Comparison of ENCODE assay signal across 15 cellular contexts in the genomic region with DNA sequence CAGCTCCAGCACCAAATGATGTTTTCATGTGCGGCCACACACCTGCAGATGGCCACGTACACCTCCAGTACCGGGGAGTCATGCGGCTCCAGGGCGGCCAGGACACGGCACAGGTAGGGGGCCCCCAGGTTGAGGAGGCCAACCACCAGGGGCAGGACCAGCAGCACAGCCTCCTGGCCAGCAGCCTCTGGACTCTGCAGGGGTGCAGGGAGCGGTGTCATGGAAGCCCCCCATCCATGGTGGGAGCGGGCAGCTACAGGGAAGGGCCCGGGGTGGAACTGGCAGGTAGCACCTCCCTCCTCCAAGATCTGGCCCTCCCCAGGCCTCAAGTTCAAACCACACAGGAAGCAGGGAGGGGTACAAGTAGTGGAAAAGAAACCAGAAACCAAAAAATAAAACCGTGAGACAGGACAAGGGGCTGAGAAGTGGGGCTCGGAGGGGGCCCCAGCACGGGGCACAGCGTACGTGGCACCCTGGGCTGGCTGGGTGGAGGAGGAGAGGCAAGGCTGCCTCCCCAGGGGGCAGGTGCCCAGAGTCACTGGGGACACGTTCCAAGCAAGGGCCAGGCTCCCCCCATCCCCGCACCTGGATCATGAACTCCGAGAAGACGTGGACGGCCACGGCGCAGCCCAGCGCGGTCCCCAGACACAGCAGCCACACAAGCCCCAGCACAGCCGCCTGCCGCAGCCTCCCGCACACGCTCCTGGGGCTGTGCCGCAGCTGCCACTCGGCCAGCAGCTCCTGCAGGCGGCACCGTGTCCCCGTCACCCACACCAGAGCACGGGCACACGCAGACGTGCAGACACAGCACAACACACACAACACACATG. TPM values are rescaled to one million over a fixed set of nuclear protein-coding genes. Genes with fewer than 3 reads are reported as not detected.
DNase-seq lines count a peak whose midpoint lies in the region; ATAC-seq, FAIRE-seq and TF ChIP-seq lines count a peak whose summit lies in the region.
"Had no signal": no experiment of that assay in that cellular context is flagged by ENCODE, and none has a peak within 500 bp of the region (broad histone marks: within the 10 kb centered on the region; RNA-seq: fewer than 3 reads in every experiment).

No MANE protein-coding gene starts in this region.

- no TSS peak for BruUV-seq in GM12878 (replicated peaks; lab: Mats Ljungman, UMichigan)

- H3K9me3 Mint-ChIP-seq in activated CD8-positive, alpha-beta memory T cell treated with anti-CD3 and anti-CD28 coated beads, Interleukin-2, amount 10 ng/mL, durations not matched to agents 7 days and 5 days (ENCODE audit: low read depth), result no peaks in the 10 kb centered on the region
- no peaks in the 10 kb centered on the region for H3K9me3 Mint-ChIP-seq in stimulated activated naive B cell treated with anti-CD40 and anti-IgM and Interleukin-4, amounts not matched to agents 10 μg/mL and 1 μg/mL and 100 μg/mL, for 72 hours
- H3K9me3 Mint-ChIP-seq: type B pancreatic cell had no signal

- peak; percentile 83 for DNase-seq in activated CD8-positive, alpha-beta memory T cell treated with anti-CD3 and anti-CD28 coated beads, Interleukin-2, amount 10 ng/mL, durations not matched to agents 7 days and 5 days
- no peak for DNase-seq in activated CD8-positive, alpha-beta memory T cell treated with anti-CD3 and anti-CD28 coated beads, Interleukin-2, amount 50 U/mL, for 4 hours
- peak; percentile 39 for DNase-seq in T follicular helper cell (ENCODE audit: low read depth)
- no peak for DNase-seq in GM12878 (ENCODE audit: low read depth, low spot score)
- no peak for DNase-seq in stimulated activated naive B cell treated with anti-CD40 and anti-IgM and Interleukin-4, amounts not matched to agents 10 μg/mL and 1 μg/mL and 100 μg/mL, for 72 hours
- DNase-seq in ascending aorta (ENCODE audit: low spot score in 2 of 2), result no peak
- no peak for DNase-seq in Ammon's horn (ENCODE audit: low spot score)
- no peak for DNase-seq in RCC 7860 (ENCODE audit: low spot score)
- DNase-seq: GDM1; NCI-H226; stimulated activated CD4-positive, alpha-beta T cell treated with anti-CD3 and anti-CD28 coated beads, Interleukin-4, amount 100 ng/mL, for 24 hours had no signal

- H2AFZ ChIP-seq in GM12878 (ENCODE audit: control insufficient read depth, low read depth, low read length), result peak overlapping the region; percentile 23; the same call in 1 of the 2 replicates

- TF ChIP-seq POLR2A in GM12878 (IDR thresholded peaks at IDR 0.05; ENCODE audit: low read depth, low read length), result peak; percentile 71

- CTCF ChIA-PET in activated CD8-positive, alpha-beta memory T cell treated with anti-CD3 and anti-CD28 coated beads, Interleukin-2, amount 10 ng/mL, durations not matched to agents 7 days and 5 days (lab: Charles Lee), result interaction anchor here (1.1 to 13.4 kb wide), 4 partner anchors 8 to 55 kb away, joined by 3 to 179 read pairs (median 10); no protein-coding TSS in a partner anchor
- CTCF ChIA-PET in GM12878 (lab: Yijun Ruan, JAX), result interaction anchor here (0.6 to 12.7 kb wide), 7 partner anchors 11 to 130 kb away, joined by 3 to 100 read pairs (median 5); no protein-coding TSS in a partner anchor

- FAIRE-seq in GM12878 (lab: Jason Lieb, UNC), result peak; percentile 74
- FAIRE-seq in RCC 7860 (lab: Jason Lieb, UNC), result no peak

- 47% methylated on average over 35 of the region's 35 CpGs for WGBS in GM12878 (ENCODE audit: insufficient coverage, insufficient replicate concordance, low lambda C conversion rate, missing lambda C conversion rate)

- SMC1A ChIA-PET in GM12878 (lab: Charles Lee; ENCODE audit: uncharacterized antibody, unreplicated experiment), result no interaction called here

- H3K27me3 ChIP-seq in GM12878 (replicated peaks in 1 of 2; ENCODE audit: control insufficient read depth in 2 of 2, insufficient read depth in 2 of 2, low read length in 1 of 2) (no peaks in the 10 kb centered on the region), ascending aorta (no peaks in the 10 kb centered on the region)

- peak overlapping the region; percentile 93 for H3K4me2 ChIP-seq in GM12878 (ENCODE audit: control insufficient read depth, insufficient read depth)

- H3K4me3 Mint-ChIP-seq in activated CD8-positive, alpha-beta memory T cell treated with anti-CD3 and anti-CD28 coated beads, Interleukin-2, amount 10 ng/mL, durations not matched to agents 7 days and 5 days, result peak overlapping the region; percentile 76
- H3K4me3 Mint-ChIP-seq in stimulated activated naive B cell treated with anti-CD40 and anti-IgM and Interleukin-4, amounts not matched to agents 10 μg/mL and 1 μg/mL and 100 μg/mL, for 72 hours, result peak overlapping the region; percentile 81 to 97
- H3K4me3 Mint-ChIP-seq: type B pancreatic cell had no signal

- H3K9me3 ChIP-seq in GM12878 (replicated peaks; ENCODE audit: control insufficient read depth, insufficient read depth, low read length), result no peaks in the 10 kb centered on the region
- no peaks in the 10 kb centered on the region for H3K9me3 ChIP-seq in ascending aorta

- no peak for TF ChIP-seq EP300 in GM12878 (IDR thresholded peaks at IDR 0.05; ENCODE audit: borderline replicate concordance in 1 of 2, control insufficient read depth in 1 of 2, low read depth in 2 of 2, low read length in 2 of 2)

- peaks cover 16 to 27% of the 10 kb centered on the region in 2 experiments for H3K36me3 ChIP-seq in GM12878 (ENCODE audit: control insufficient read depth in 2 of 2, insufficient read depth in 2 of 2, low read length in 1 of 2)
- H3K36me3 ChIP-seq in ascending aorta, result no peaks in the 10 kb centered on the region

- H3K4me1 ChIP-seq in GM12878 (ENCODE audit: control insufficient read depth, insufficient read depth, low read length) (peaks cover 53% of the 10 kb centered on the region), ascending aorta (peaks cover 0 to 6% of the 10 kb centered on the region in 2 donors)

- POLR2A ChIA-PET in GM12878 (lab: Charles Lee), result interaction anchor here (0.6 to 1.0 kb wide), 3 partner anchors 14 to 84 kb away, joined by 3 to 6 read pairs (median 3); no protein-coding TSS in a partner anchor

- peak overlapping the region; percentile 77 for H3K9ac ChIP-seq in GM12878 (ENCODE audit: control insufficient read depth, insufficient read depth, low read length)

- H3K4me3 ChIP-seq in GM12878 (peak overlapping the region; percentile 70), ascending aorta (no peak overlapping the region)

- no peak for TF ChIP-seq RAD21 in GM12878 (IDR thresholded peaks at IDR 0.05; ENCODE audit: insufficient read depth, low read depth, low read length)

- no peaks in the 10 kb centered on the region for H4K20me1 ChIP-seq in GM12878 (ENCODE audit: control insufficient read depth, insufficient read depth)

- in situ Hi-C loops in GM12878 (cut with MboI), result no loop called here

- no peaks in the 10 kb centered on the region for H3K27me3 Mint-ChIP-seq in activated CD8-positive, alpha-beta memory T cell treated with anti-CD3 and anti-CD28 coated beads, Interleukin-2, amount 10 ng/mL, durations not matched to agents 7 days and 5 days
- H3K27me3 Mint-ChIP-seq in stimulated activated naive B cell treated with anti-CD40 and anti-IgM and Interleukin-4, amounts not matched to agents 10 μg/mL and 1 μg/mL and 100 μg/mL, for 72 hours, result no peaks in the 10 kb centered on the region
- H3K27me3 Mint-ChIP-seq: type B pancreatic cell had no signal

- RAD21 ChIA-PET in GM12878 (lab: Charles Lee; ENCODE audit: unreplicated experiment), result interaction anchor here (0.8 to 1.8 kb wide), 4 partner anchors 9 to 130 kb away, joined by 3 to 5 read pairs (median 4); partner anchors contain the start of gene TMC8

- peaks cover 49% of the 10 kb centered on the region for H3K36me3 Mint-ChIP-seq in activated CD8-positive, alpha-beta memory T cell treated with anti-CD3 and anti-CD28 coated beads, Interleukin-2, amount 10 ng/mL, durations not matched to agents 7 days and 5 days
- H3K36me3 Mint-ChIP-seq in stimulated activated naive B cell treated with anti-CD40 and anti-IgM and Interleukin-4, amounts not matched to agents 10 μg/mL and 1 μg/mL and 100 μg/mL, for 72 hours, result peaks cover 72 to 80% of the 10 kb centered on the region in 2 donors

- H3K4me1 Mint-ChIP-seq in activated CD8-positive, alpha-beta memory T cell treated with anti-CD3 and anti-CD28 coated beads, Interleukin-2, amount 10 ng/mL, durations not matched to agents 7 days and 5 days, result peaks cover 56% of the 10 kb centered on the region
- peaks cover 58 to 84% of the 10 kb centered on the region in 2 donors for H3K4me1 Mint-ChIP-seq in stimulated activated naive B cell treated with anti-CD40 and anti-IgM and Interleukin-4, amounts not matched to agents 10 μg/mL and 1 μg/mL and 100 μg/mL, for 72 hours

- intact Hi-C loops in GM12878 (cut with micrococcal nuclease; ENCODE audit: unreplicated experiment), result no loop called here
- intact Hi-C loops in ascending aorta (cut with DNase I), result no loop called here

- H3K79me2 ChIP-seq in GM12878 (ENCODE audit: control insufficient read depth, insufficient read depth, low read length), result peaks cover 55% of the 10 kb centered on the region

- TF ChIP-seq CTCF in GM12878 (IDR thresholded peaks at IDR 0.05 in 2 of 3, conservative IDR thresholded peaks at IDR 0.05 in 1 of 3; ENCODE audit: control insufficient read depth in 2 of 3, extremely low read depth in 1 of 3, insufficient read depth in 1 of 3, low read depth in 3 of 3, low read length in 3 of 3) (peak in 1 of 3 experiments; percentile 39; a peak in 1 of 6 replicates), ascending aorta (IDR thresholded peaks at IDR 0.05) (no peak)

- H3K27ac ChIP-seq in GM12878 (ENCODE audit: control insufficient read depth, insufficient read depth) (peak overlapping the region; percentile 85), ascending aorta (no peak overlapping the region)

- H3K27ac Mint-ChIP-seq in activated CD8-positive, alpha-beta memory T cell treated with anti-CD3 and anti-CD28 coated beads, Interleukin-2, amount 10 ng/mL, durations not matched to agents 7 days and 5 days, result peak overlapping the region; percentile 93
- H3K27ac Mint-ChIP-seq in stimulated activated naive B cell treated with anti-CD40 and anti-IgM and Interleukin-4, amounts not matched to agents 10 μg/mL and 1 μg/mL and 100 μg/mL, for 72 hours, result peak overlapping the region; percentile 98
- H3K27ac Mint-ChIP-seq: type B pancreatic cell had no signal

- peak; percentile 63 for ATAC-seq in activated CD8-positive, alpha-beta memory T cell treated with anti-CD3 and anti-CD28 coated beads, Interleukin-2, amount 10 ng/mL, durations not matched to agents 7 days and 5 days
- ATAC-seq in GM12878, result peak; percentile 14
- ATAC-seq in stimulated activated naive B cell treated with anti-CD40 and anti-IgM and Interleukin-4, amounts not matched to agents 10 μg/mL and 1 μg/mL and 100 μg/mL, for 72 hours (replicated peaks), result no peak

RNA-seq across cellular contexts. Expression of gene TMC6, which starts 7.4 kb away (rescaled TPM):
- total RNA-seq in activated CD8-positive, alpha-beta memory T cell treated with anti-CD3 and anti-CD28 coated beads, Interleukin-2, amount 10 ng/mL, durations not matched to agents 7 days and 5 days, result 100 to 1,000 TPM; 347 to 431 TPM
- total RNA-seq in GM12878 (2013; cell fraction: nucleolus; rRNA removed), result 479 and 553 TPM in 2 replicates
- total RNA-seq in GM12878 (2014; rRNA removed) (104 and 117 TPM in 2 replicates), GM12878 (2014; rRNA removed; fragmentation: Illumina TruSeq; extraction: Trizol) (34.2 and 39.1 TPM in 2 replicates), GM12878 (2021) (206 and 232 TPM in 2 replicates), ascending aorta (173 TPM)
- 47.5 TPM for polyA plus RNA-seq in GM12878 (2011; ENCODE audit: low read depth)
- polyA plus RNA-seq in GM12878 (2011; rRNA removed) (25.6 and 38.0 TPM in 2 replicates), GM12878 (2014; fragmentation: Illumina TruSeq; extraction: Trizol) (2.0 and 20.0 TPM in 2 replicates), GM12878 (2014; fragmentation: Nextera tagmentation; extraction: Ambion mirVana) (10 to 100 TPM in 1 of 2 experiments, 1 to 10 TPM in 1; 1.9 to 11.5 TPM), GM12878 (2014; rRNA removed) (136 and 153 TPM in 2 replicates), GM12878 (2016; fragmentation: Nextera tagmentation; extraction: Ambion mirVana) (10 to 100 TPM; 82.0 to 94.4 TPM)
- polyA plus RNA-seq in GM12878 (2011; cell fraction: cytosol; rRNA removed), result 39.0 and 65.3 TPM in 2 replicates
- polyA plus RNA-seq in GM12878 (2011; cell fraction: nucleus; rRNA removed), result 658 and 780 TPM in 2 replicates
- 192 and 207 TPM in 2 replicates for polyA plus RNA-seq in GM12878 (2012)
- 24.9 and 76.7 TPM in 2 replicates for polyA minus RNA-seq in GM12878 (2011; rRNA and poly(A)+ RNA removed)
- polyA minus RNA-seq in GM12878 (2011; cell fraction: cytosol; rRNA and poly(A)+ RNA removed), result 38.3 and 48.8 TPM in 2 replicates
- polyA minus RNA-seq in GM12878 (2011; cell fraction: nucleus; rRNA and poly(A)+ RNA removed), result 152 and 216 TPM in 2 replicates

RNA-seq across cellular contexts. Expression of gene TMC8, which starts 9.4 kb away (rescaled TPM):
- total RNA-seq in activated CD8-positive, alpha-beta memory T cell treated with anti-CD3 and anti-CD28 coated beads, Interleukin-2, amount 10 ng/mL, durations not matched to agents 7 days and 5 days, result 100 to 1,000 TPM; 251 to 292 TPM
- 310 and 316 TPM in 2 replicates for total RNA-seq in GM12878 (2013; cell fraction: nucleolus; rRNA removed)
- total RNA-seq in GM12878 (2014; rRNA removed) (40.9 and 41.9 TPM in 2 replicates), GM12878 (2014; rRNA removed; fragmentation: Illumina TruSeq; extraction: Trizol) (22.2 and 25.4 TPM in 2 replicates), GM12878 (2021) (120 and 128 TPM in 2 replicates), ascending aorta (9.6 TPM)
- 110 TPM for polyA plus RNA-seq in GM12878 (2011; ENCODE audit: low read depth)
- polyA plus RNA-seq in GM12878 (2011; rRNA removed) (19.5 and 36.5 TPM in 2 replicates), GM12878 (2014; fragmentation: Illumina TruSeq; extraction: Trizol) (16.7 and 45.9 TPM in 2 replicates), GM12878 (2014; fragmentation: Nextera tagmentation; extraction: Ambion mirVana) (1 to 10 TPM; 2.7 to 8.4 TPM), GM12878 (2014; rRNA removed) (118 and 129 TPM in 2 replicates), GM12878 (2016; fragmentation: Nextera tagmentation; extraction: Ambion mirVana) (10 to 100 TPM; 38.2 to 48.1 TPM)
- 62.8 and 67.7 TPM in 2 replicates for polyA plus RNA-seq in GM12878 (2011; cell fraction: cytosol; rRNA removed)
- polyA plus RNA-seq in GM12878 (2011; cell fraction: nucleus; rRNA removed), result 353 and 365 TPM in 2 replicates
- polyA plus RNA-seq in GM12878 (2012), result 116 and 163 TPM in 2 replicates
- polyA minus RNA-seq in GM12878 (2011; rRNA and poly(A)+ RNA removed), result 87.9 and 94.3 TPM in 2 replicates
- polyA minus RNA-seq in GM12878 (2011; cell fraction: cytosol; rRNA and poly(A)+ RNA removed), result 17.8 and 22.5 TPM in 2 replicates
- polyA minus RNA-seq in GM12878 (2011; cell fraction: nucleus; rRNA and poly(A)+ RNA removed), result 96.8 and 128 TPM in 2 replicates

RNA-seq across cellular contexts. Expression of gene C17orf99, which starts 25.0 kb away (rescaled TPM):
- not detected for total RNA-seq in activated CD8-positive, alpha-beta memory T cell treated with anti-CD3 and anti-CD28 coated beads, Interleukin-2, amount 10 ng/mL, durations not matched to agents 7 days and 5 days
- 3.6 and 5.5 TPM in 2 replicates for total RNA-seq in GM12878 (2013; cell fraction: nucleolus; rRNA removed)
- total RNA-seq in GM12878 (2014; rRNA removed) (2.1 and 5.9 TPM in 2 replicates), GM12878 (2014; rRNA removed; fragmentation: Illumina TruSeq; extraction: Trizol) (1.6 and 1.9 TPM in 2 replicates), GM12878 (2021) (3.1 and 4.4 TPM in 2 replicates), ascending aorta (not detected)
- 1.5 TPM for polyA plus RNA-seq in GM12878 (2011; ENCODE audit: low read depth)
- polyA plus RNA-seq in GM12878 (2011; rRNA removed) (2.2 and 3.5 TPM in 2 replicates), GM12878 (2014; fragmentation: Illumina TruSeq; extraction: Trizol) (0.22 and 1.4 TPM in 2 replicates), GM12878 (2014; fragmentation: Nextera tagmentation; extraction: Ambion mirVana) (under 1 TPM; 0.20 to 0.48 TPM), GM12878 (2014; rRNA removed) (4.8 and 5.6 TPM in 2 replicates), GM12878 (2016; fragmentation: Nextera tagmentation; extraction: Ambion mirVana) (1 to 10 TPM; 3.0 to 4.5 TPM)
- 4.1 and 4.5 TPM in 2 replicates for polyA plus RNA-seq in GM12878 (2011; cell fraction: cytosol; rRNA removed)
- 5.0 and 11.8 TPM in 2 replicates for polyA plus RNA-seq in GM12878 (2011; cell fraction: nucleus; rRNA removed)
- polyA plus RNA-seq in GM12878 (2012), result 3.6 and 6.7 TPM in 2 replicates
- polyA minus RNA-seq in GM12878 (2011; rRNA and poly(A)+ RNA removed), result 2.9 and 5.1 TPM in 2 replicates
- 2.7 TPM in 1 of 2 replicates, not detected in the other for polyA minus RNA-seq in GM12878 (2011; cell fraction: cytosol; rRNA and poly(A)+ RNA removed)
- 0.36 and 4.7 TPM in 2 replicates for polyA minus RNA-seq in GM12878 (2011; cell fraction: nucleus; rRNA and poly(A)+ RNA removed)
- total RNA-seq: A673, SK-MEL-5 had no signal
- polyA plus RNA-seq: neural cell had no signal

RNA-seq across cellular contexts. Expression of gene SYNGR2, which starts 47.2 kb away (rescaled TPM):
- 10 to 100 TPM; 41.2 to 80.3 TPM for total RNA-seq in activated CD8-positive, alpha-beta memory T cell treated with anti-CD3 and anti-CD28 coated beads, Interleukin-2, amount 10 ng/mL, durations not matched to agents 7 days and 5 days
- total RNA-seq in GM12878 (2013; cell fraction: nucleolus; rRNA removed), result 161 and 167 TPM in 2 replicates
- total RNA-seq in GM12878 (2014; rRNA removed) (189 and 212 TPM in 2 replicates), GM12878 (2014; rRNA removed; fragmentation: Illumina TruSeq; extraction: Trizol) (112 and 126 TPM in 2 replicates), GM12878 (2021) (291 and 310 TPM in 2 replicates), ascending aorta (115 TPM)
- 105 TPM for polyA plus RNA-seq in GM12878 (2011; ENCODE audit: low read depth)
- polyA plus RNA-seq in GM12878 (2011; rRNA removed) (134 and 329 TPM in 2 replicates), GM12878 (2014; fragmentation: Illumina TruSeq; extraction: Trizol) (69.3 and 212 TPM in 2 replicates), GM12878 (2014; fragmentation: Nextera tagmentation; extraction: Ambion mirVana) (10 to 100 TPM in 1 of 2 experiments, 1 to 10 TPM in 1; 4.4 to 28.8 TPM), GM12878 (2014; rRNA removed) (310 and 312 TPM in 2 replicates), GM12878 (2016; fragmentation: Nextera tagmentation; extraction: Ambion mirVana) (100 to 1,000 TPM; 491 to 529 TPM)
- 630 and 860 TPM in 2 replicates for polyA plus RNA-seq in GM12878 (2011; cell fraction: cytosol; rRNA removed)
- 304 and 332 TPM in 2 replicates for polyA plus RNA-seq in GM12878 (2011; cell fraction: nucleus; rRNA removed)
- 386 and 393 TPM in 2 replicates for polyA plus RNA-seq in GM12878 (2012)
- 329 and 477 TPM in 2 replicates for polyA minus RNA-seq in GM12878 (2011; rRNA and poly(A)+ RNA removed)
- polyA minus RNA-seq in GM12878 (2011; cell fraction: cytosol; rRNA and poly(A)+ RNA removed), result 131 and 150 TPM in 2 replicates
- polyA minus RNA-seq in GM12878 (2011; cell fraction: nucleus; rRNA and poly(A)+ RNA removed), result 60.8 and 82.3 TPM in 2 replicates

Comparison
In these comparisons a context has a peak if more than half of its experiments do, and no peak if none do; other contexts are left out.
1. DNase-seq: peak in activated CD8-positive, alpha-beta memory T cell treated with anti-CD3 and anti-CD28 coated beads, Interleukin-2, amount 10 ng/mL, durations not matched to agents 7 days and 5 days (single experiment) and T follicular helper cell (single experiment); none in activated CD8-positive, alpha-beta memory T cell treated with anti-CD3 and anti-CD28 coated beads, Interleukin-2, amount 50 U/mL, for 4 hours (single experiment), GM12878 (single experiment), stimulated activated naive B cell treated with anti-CD40 and anti-IgM and Interleukin-4, amounts not matched to agents 10 μg/mL and 1 μg/mL and 100 μg/mL, for 72 hours (single experiment), ascending aorta (0 of 2), Ammon's horn (single experiment) and RCC 7860 (single experiment).
2. ATAC-seq: peak in activated CD8-positive, alpha-beta memory T cell treated with anti-CD3 and anti-CD28 coated beads, Interleukin-2, amount 10 ng/mL, durations not matched to agents 7 days and 5 days (single experiment) and GM12878 (single experiment); none in stimulated activated naive B cell treated with anti-CD40 and anti-IgM and Interleukin-4, amounts not matched to agents 10 μg/mL and 1 μg/mL and 100 μg/mL, for 72 hours (0 of 2).